Comparison of ENCODE assay signal across 21 cellular contexts in genomic region chr16:56264609-56264972, GRCh38.
A peak's percentile ranks its signal among the peaks of the same experiment; 100 is the strongest.
DNase-seq lines count a peak whose midpoint lies in the region; ATAC-seq, FAIRE-seq and TF ChIP-seq lines count a peak whose summit lies in the region.
"Had no signal": no experiment of that assay in that cellular context is flagged by ENCODE, and none has a peak within 500 bp of the region (broad histone marks: within the 10 kb centered on the region; RNA-seq: fewer than 3 reads in every experiment).

No MANE protein-coding gene starts in this region.

- TF ChIP-seq CTCF in pancreas (IDR thresholded peaks at IDR 0.05) (no peak), gastroesophageal sphincter (IDR thresholded peaks at IDR 0.05) (no peak)

- DNase-seq in RCC 7860 (ENCODE audit: low spot score) (no peak), frontal cortex (ENCODE audit: low spot score in 2 of 2) (no peak), pancreas (no peak), retina (no peak), DMS53 (lab: John Stamatoyannopoulos, UW) (no peak), cerebellum (ENCODE audit: low spot score) (no peak)
- DNase-seq: ACHN; aorta; Calu3; central memory CD4-positive, alpha-beta T cell; H9; NCI-H1092 treated with DMSO at 0.1 percent for 48 hours; NCI-H187 treated with DMSO at 0.1 percent for 48 hours; stimulated activated CD4-positive, alpha-beta T cell treated with anti-CD3 and anti-CD28 coated beads, Interleukin-2, amount 100 ng/mL, for 24 hours; testis had no signal

- TF ChIP-seq EP300 in gastroesophageal sphincter (IDR thresholded peaks at IDR 0.05): no peak

- H3K27me3 ChIP-seq in pancreas: no peaks in the 10 kb centered on the region
- H3K27me3 ChIP-seq in gastroesophageal sphincter: no peaks in the 10 kb centered on the region
- H3K27me3 ChIP-seq: testis had no signal

- H3K4me3 ChIP-seq in pancreas (no peak overlapping the region), gastroesophageal sphincter (no peak overlapping the region)
- H3K4me3 ChIP-seq: testis had no signal

- H3K9me3 ChIP-seq in pancreas (no peaks in the 10 kb centered on the region), gastroesophageal sphincter (no peaks in the 10 kb centered on the region)
- H3K9me3 ChIP-seq: testis had no signal

- H3K27ac ChIP-seq in pancreas (no peak overlapping the region), gastroesophageal sphincter (no peak overlapping the region)
- H3K27ac ChIP-seq: HL-60, testis, VCaP had no signal

- H3K4me1 ChIP-seq in pancreas (no peaks in the 10 kb centered on the region), gastroesophageal sphincter (peaks cover 0 to 20% (median 0%) of the 10 kb centered on the region in 3 donors)

- WGBS in pancreas, 2 donors: 84% methylated on average over 2 of the region's 2 CpGs
- WGBS in gastroesophageal sphincter (ENCODE audit: low coverage in 1 of 2), 2 donors: 91 to 100% methylated on average over 2 of the region's 2 CpGs

- ATAC-seq in pancreas: no peak
- no peak for ATAC-seq in gastroesophageal sphincter
- ATAC-seq: activated T-helper 17 cell treated with anti-CD3 and anti-CD28 coated beads, Interleukin-2, amount 50 U/mL, for 72 hours had no signal

- H3K36me3 ChIP-seq in pancreas (no peaks in the 10 kb centered on the region), gastroesophageal sphincter (no peaks in the 10 kb centered on the region)

- TF ChIP-seq POLR2A in gastroesophageal sphincter (IDR thresholded peaks at IDR 0.05): no peak

- FAIRE-seq in A204.1 (lab: Jason Lieb, UNC) (peak; percentile 88), RCC 7860 (lab: Jason Lieb, UNC) (peak; percentile 70), frontal cortex (lab: Jason Lieb, UNC) (peak; percentile 98), pancreas (lab: Jason Lieb, UNC) (peak; percentile 63)
- FAIRE-seq: GM12892 had no signal

- intact Hi-C loops in pancreas (cut with DNase I): no loop called here
